27 cellular contexts compared by ENCODE assay signal in the genomic region with DNA sequence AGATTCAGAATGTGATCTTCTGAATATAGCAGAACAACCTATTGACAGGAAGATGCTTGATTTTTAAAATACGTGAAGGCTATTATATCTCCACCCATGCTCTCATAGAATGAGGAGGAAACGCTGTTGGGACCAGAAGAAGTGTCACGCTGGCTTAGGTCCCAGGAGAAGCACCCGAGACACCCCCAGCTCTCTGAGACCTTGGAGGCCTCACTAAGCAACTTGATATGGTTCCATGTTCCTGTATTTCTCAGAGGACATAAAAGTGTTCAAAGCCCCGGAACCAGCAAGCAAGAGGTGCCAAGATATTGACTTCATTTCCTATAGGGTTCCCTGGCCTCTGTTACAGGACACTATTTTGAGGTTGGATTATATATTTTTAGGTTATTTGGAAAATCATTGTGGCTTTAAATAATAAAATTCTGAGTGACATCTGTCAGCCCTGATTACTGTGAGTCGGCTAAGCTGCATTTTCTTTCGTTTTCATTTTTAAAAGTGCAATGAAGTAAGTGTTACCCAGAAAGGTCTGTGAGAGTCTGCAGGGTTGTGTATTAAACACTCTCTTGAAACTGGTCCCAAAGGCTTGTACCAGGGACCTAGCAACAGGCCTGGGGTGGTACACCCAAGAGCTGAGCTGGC.
DNase-seq lines count a peak whose midpoint lies in the region; ATAC-seq, FAIRE-seq and TF ChIP-seq lines count a peak whose summit lies in the region.
"Had no signal": no experiment of that assay in that cellular context is flagged by ENCODE, and none has a peak within 500 bp of the region (broad histone marks: within the 10 kb centered on the region; RNA-seq: fewer than 3 reads in every experiment).

No MANE protein-coding gene starts in this region.

- H3K9me2 ChIP-seq in Karpas-422 (replicated peaks; ENCODE audit: insufficient read depth, low read length): no peaks in the 10 kb centered on the region

- no peak overlapping the region for H3K4me3 Mint-ChIP-seq in activated CD8-positive, alpha-beta memory T cell treated with anti-CD3 and anti-CD28 coated beads, Interleukin-2, amount 10 ng/mL, durations not matched to agents 7 days and 5 days
- H3K4me3 Mint-ChIP-seq: mesothelial cell of epicardium, neural progenitor cell had no signal

- TF ChIP-seq POLR2A in GM12892 (IDR thresholded peaks at IDR 0.05; ENCODE audit: low read depth, low read length): no peak
- no peak for TF ChIP-seq POLR2A in H1 (IDR thresholded peaks at IDR 0.05; ENCODE audit: control extremely low read depth in 1 of 2, low read depth in 2 of 2, low read length in 2 of 2)

- H3K4me3 ChIP-seq in Karpas-422 (ENCODE audit: low read length) (no peak overlapping the region), H1 (ENCODE audit: extremely low read depth in 1 of 4, insufficient read depth in 2 of 4, low read depth in 3 of 4, low read length in 4 of 4) (no peak overlapping the region), foreskin fibroblast (ENCODE audit: low read depth in 1 of 2, low read length in 2 of 2) (no peak overlapping the region)
- H3K4me3 ChIP-seq: cardiac muscle cell, dorsolateral prefrontal cortex, neural progenitor cell, testis had no signal

- no peak overlapping the region for H3K27ac Mint-ChIP-seq in activated CD8-positive, alpha-beta memory T cell treated with anti-CD3 and anti-CD28 coated beads, Interleukin-2, amount 10 ng/mL, durations not matched to agents 7 days and 5 days
- H3K27ac Mint-ChIP-seq: mesothelial cell of epicardium, neural progenitor cell had no signal

- H2BK20ac ChIP-seq in H1 (ENCODE audit: low read length): 0 out of 2 replicates have a peak overlapping the region, but pooled peaks have one; percentile 13

- WGBS in H1 (ENCODE audit: extremely low coverage in 1 of 2, insufficient coverage in 1 of 2, insufficient read length in 1 of 2, insufficient replicate concordance in 2 of 2, low coverage in 1 of 2, low lambda C conversion rate in 2 of 2, missing lambda C conversion rate in 1 of 2), 2 experiments: 90% methylated on average over 7 of the region's 7 CpGs; no CpG with 5 or more reads in 1 of the 2 experiments

- no peak overlapping the region for H4K5ac ChIP-seq in H1 (ENCODE audit: insufficient read length, low read depth, low read length)

- H3K27me3 Mint-ChIP-seq in activated CD8-positive, alpha-beta memory T cell treated with anti-CD3 and anti-CD28 coated beads, Interleukin-2, amount 10 ng/mL, durations not matched to agents 7 days and 5 days: peaks cover 9% of the 10 kb centered on the region

- H3K14ac ChIP-seq in H1 (ENCODE audit: insufficient read length): no peak overlapping the region

- FAIRE-seq in GM12892 (lab: Jason Lieb, UNC) (peak; percentile 38), H1 (lab: Jason Lieb, UNC) (no peak)
- FAIRE-seq: frontal cortex, GM19239 had no signal

- no peaks in the 10 kb centered on the region for H3K79me1 ChIP-seq in H1 (ENCODE audit: low read depth, low read length)

- H4K20me1 ChIP-seq in Karpas-422 (ENCODE audit: insufficient read depth, low read depth, low read length): no peaks in the 10 kb centered on the region
- no peaks in the 10 kb centered on the region for H4K20me1 ChIP-seq in H1 (replicated peaks in 1 of 2; ENCODE audit: control insufficient read depth in 1 of 2, insufficient read depth in 2 of 2, low read length in 2 of 2)

- H3K4me2 ChIP-seq in Karpas-422 (ENCODE audit: low read depth, low read length, poor library complexity, severe bottlenecking): peak overlapping the region; percentile 20
- no peak overlapping the region for H3K4me2 ChIP-seq in H1 (ENCODE audit: insufficient read depth in 1 of 2, low read depth in 2 of 2, low read length in 2 of 2)
- H3K4me2 ChIP-seq: neural progenitor cell had no signal

- no peaks in the 10 kb centered on the region for H3K27me3 ChIP-seq in Karpas-422 (ENCODE audit: low read length)
- H3K27me3 ChIP-seq in H1 (replicated peaks in 1 of 4; ENCODE audit: control insufficient read depth in 3 of 4, extremely low read depth in 1 of 4, insufficient read depth in 3 of 4, low read length in 3 of 4): no peaks in the 10 kb centered on the region
- H3K27me3 ChIP-seq: cardiac muscle cell, neural progenitor cell, testis had no signal

- no peak overlapping the region for H3K18ac ChIP-seq in H1 (ENCODE audit: extremely low read depth, low read length)

- H3K79me2 ChIP-seq in Karpas-422 (ENCODE audit: low read length): no peaks in the 10 kb centered on the region
- H3K79me2 ChIP-seq in H1 (ENCODE audit: control insufficient read depth in 1 of 2, insufficient read depth in 2 of 2, low read length in 2 of 2): no peaks in the 10 kb centered on the region

- no peak for DNase-seq in GM12892 (ENCODE audit: insufficient read length)
- no peak for DNase-seq in Karpas-422
- DNase-seq in H1 (ENCODE audit: low read depth in 1 of 2, low spot score in 2 of 2): no peak
- no peak for DNase-seq in foreskin fibroblast
- no peak for DNase-seq in activated CD4-positive, alpha-beta T cell treated with anti-CD3 and anti-CD28 coated beads, Interleukin-2, amount 50 U/mL, for 48 hours
- DNase-seq in activated CD8-positive, alpha-beta memory T cell treated with anti-CD3 and anti-CD28 coated beads, Interleukin-2, amount 10 ng/mL, durations not matched to agents 7 days and 5 days: no peak
- DNase-seq: activated CD4-positive, alpha-beta T cell treated with anti-CD3 and anti-CD28 coated beads for 48 hours; activated CD8-positive, alpha-beta memory T cell treated with anti-CD3 and anti-CD28 coated beads, Interleukin-2, amount 50 U/mL, for 48 hours; activated gamma-delta T cell; DMS 273 treated with DMSO at 0.1 percent for 48 hours; dorsolateral prefrontal cortex; erythroblast; HCEC 1CT; Kasumi-1; left cardiac atrium; NCI-H1092 treated with DMSO at 0.1 percent for 48 hours; NCI-H2081; NCI-H510A; stimulated activated CD4-positive, alpha-beta T cell treated with anti-CD3 and anti-CD28 coated beads, Interleukin-12 subunit alpha, Interleukin-12 subunit beta, amount 100 ng/mL, for 4 hours; testis had no signal

- H3K4me1 Mint-ChIP-seq in activated CD8-positive, alpha-beta memory T cell treated with anti-CD3 and anti-CD28 coated beads, Interleukin-2, amount 10 ng/mL, durations not matched to agents 7 days and 5 days: no peaks in the 10 kb centered on the region

- H3K36me3 Mint-ChIP-seq in activated CD8-positive, alpha-beta memory T cell treated with anti-CD3 and anti-CD28 coated beads, Interleukin-2, amount 10 ng/mL, durations not matched to agents 7 days and 5 days: no peaks in the 10 kb centered on the region
- H3K36me3 Mint-ChIP-seq: mesothelial cell of epicardium, neural progenitor cell had no signal

- ATAC-seq in GM19452 (IDR thresholded peaks at IDR 0.05; ENCODE audit: unreplicated experiment) (peak; percentile 53), GM18861 (IDR thresholded peaks at IDR 0.05; ENCODE audit: unreplicated experiment) (no peak)
- ATAC-seq in activated CD8-positive, alpha-beta memory T cell treated with anti-CD3 and anti-CD28 coated beads, Interleukin-2, amount 10 ng/mL, durations not matched to agents 7 days and 5 days: no peak
- ATAC-seq: left cardiac atrium had no signal

- no peak for TF ChIP-seq EP300 in H1 (IDR thresholded peaks at IDR 0.05; ENCODE audit: borderline replicate concordance in 1 of 2, low read depth in 2 of 2, low read length in 2 of 2)

- H3K9ac ChIP-seq in Karpas-422 (ENCODE audit: low read length) (no peak overlapping the region; the same call in 1 of the 2 replicates), H1 (replicated peaks in 1 of 4; ENCODE audit: extremely low read depth in 1 of 4, low read depth in 3 of 4, low read length in 3 of 4) (no peak overlapping the region)
- H3K9ac ChIP-seq: neural progenitor cell had no signal

- no peaks in the 10 kb centered on the region for H3K9me3 Mint-ChIP-seq in activated CD8-positive, alpha-beta memory T cell treated with anti-CD3 and anti-CD28 coated beads, Interleukin-2, amount 10 ng/mL, durations not matched to agents 7 days and 5 days (ENCODE audit: low read depth)
- H3K9me3 Mint-ChIP-seq: mesothelial cell of epicardium, neural progenitor cell had no signal

- H3K23ac ChIP-seq in H1 (ENCODE audit: insufficient read length): no peak overlapping the region

- H2BK5ac ChIP-seq in H1 (ENCODE audit: low read depth, low read length): no peak overlapping the region

- H3K4me1 ChIP-seq in Karpas-422 (ENCODE audit: low read length): peaks cover 43% of the 10 kb centered on the region
- H3K4me1 ChIP-seq in H1 (replicated peaks in 1 of 4; ENCODE audit: control insufficient read depth in 3 of 4, insufficient read depth in 4 of 4, low read length in 3 of 4): peaks cover 0 to 15% (median 9%) of the 10 kb centered on the region in 4 experiments; a peak in 6 of 7 replicates

- no peak overlapping the region for H2BK12ac ChIP-seq in H1 (ENCODE audit: low read depth, low read length)

- no peak for TF ChIP-seq RAD21 in H1 (IDR thresholded peaks at IDR 0.05 in 1 of 2, conservative IDR thresholded peaks at IDR 0.05 in 1 of 2; ENCODE audit: low read depth in 2 of 2, low read length in 2 of 2)

- H3K4ac ChIP-seq in H1 (replicated peaks; ENCODE audit: insufficient read length, low read depth, low read length): no peak overlapping the region

- no peak overlapping the region for H2AK5ac ChIP-seq in H1 (ENCODE audit: low read depth, low read length)

- no peak overlapping the region for H2BK15ac ChIP-seq in H1 (ENCODE audit: low read length)

- H3K23me2 ChIP-seq in H1 (ENCODE audit: low read depth, low read length): no peaks in the 10 kb centered on the region

- POLR2A ChIA-PET in H1 (lab: Charles Lee; ENCODE audit: partially characterized antibody): no interaction called here

- H2BK120ac ChIP-seq in H1 (replicated peaks; ENCODE audit: low read depth, low read length): no peak overlapping the region

- no peak overlapping the region for H4K91ac ChIP-seq in H1 (replicated peaks; ENCODE audit: insufficient read length, low read length)

- TF ChIP-seq CTCF in H1 (IDR thresholded peaks at IDR 0.05; ENCODE audit: control extremely low read depth in 1 of 3, insufficient read depth in 1 of 3, low read depth in 1 of 3, low read length in 3 of 3) (no peak), foreskin fibroblast (IDR thresholded peaks at IDR 0.05; ENCODE audit: low read depth, low read length) (no peak)

- H3K56ac ChIP-seq in H1 (replicated peaks; ENCODE audit: insufficient read length, low read depth, low read length): no peak overlapping the region

- CTCF ChIA-PET in H1 (lab: Charles Lee; ENCODE audit: partially characterized antibody): interaction anchor here (1.0 to 1.3 kb wide), 2 partner anchors 12 to 22 kb away, joined by 3 read pairs; no protein-coding TSS in a partner anchor
- CTCF ChIA-PET in activated CD8-positive, alpha-beta memory T cell treated with anti-CD3 and anti-CD28 coated beads, Interleukin-2, amount 10 ng/mL, durations not matched to agents 7 days and 5 days (lab: Charles Lee): no interaction called here

- H2AFZ ChIP-seq in Karpas-422 (ENCODE audit: low read length) (no peak overlapping the region), H1 (ENCODE audit: low read length) (no peak overlapping the region)
- H2AFZ ChIP-seq: neural progenitor cell had no signal

- H3K9me3 ChIP-seq in Karpas-422 (ENCODE audit: low read length) (no peaks in the 10 kb centered on the region), H1 (ENCODE audit: insufficient read depth in 2 of 2, low read depth in 1 of 2, low read length in 1 of 2) (no peaks in the 10 kb centered on the region)
- H3K9me3 ChIP-seq: testis had no signal

- no peaks in the 10 kb centered on the region for H3K36me3 ChIP-seq in Karpas-422 (ENCODE audit: insufficient read depth, low read length)
- H3K36me3 ChIP-seq in H1 (ENCODE audit: control insufficient read depth in 2 of 4, insufficient read depth in 4 of 4, low read length in 3 of 4): no peaks in the 10 kb centered on the region
- H3K36me3 ChIP-seq: cardiac muscle cell, neural progenitor cell had no signal

- H4K8ac ChIP-seq in H1 (ENCODE audit: extremely low read depth, insufficient read depth, low read length): no peak overlapping the region

- no peak overlapping the region for H3K27ac ChIP-seq in Karpas-422 (ENCODE audit: low read length)
- H3K27ac ChIP-seq in H1 (ENCODE audit: low read depth, low read length): no peak overlapping the region
- H3K27ac ChIP-seq: cardiac muscle cell, neural progenitor cell, testis had no signal
